Comparison of ENCODE assay signal across 8 cellular contexts in the genomic region with DNA sequence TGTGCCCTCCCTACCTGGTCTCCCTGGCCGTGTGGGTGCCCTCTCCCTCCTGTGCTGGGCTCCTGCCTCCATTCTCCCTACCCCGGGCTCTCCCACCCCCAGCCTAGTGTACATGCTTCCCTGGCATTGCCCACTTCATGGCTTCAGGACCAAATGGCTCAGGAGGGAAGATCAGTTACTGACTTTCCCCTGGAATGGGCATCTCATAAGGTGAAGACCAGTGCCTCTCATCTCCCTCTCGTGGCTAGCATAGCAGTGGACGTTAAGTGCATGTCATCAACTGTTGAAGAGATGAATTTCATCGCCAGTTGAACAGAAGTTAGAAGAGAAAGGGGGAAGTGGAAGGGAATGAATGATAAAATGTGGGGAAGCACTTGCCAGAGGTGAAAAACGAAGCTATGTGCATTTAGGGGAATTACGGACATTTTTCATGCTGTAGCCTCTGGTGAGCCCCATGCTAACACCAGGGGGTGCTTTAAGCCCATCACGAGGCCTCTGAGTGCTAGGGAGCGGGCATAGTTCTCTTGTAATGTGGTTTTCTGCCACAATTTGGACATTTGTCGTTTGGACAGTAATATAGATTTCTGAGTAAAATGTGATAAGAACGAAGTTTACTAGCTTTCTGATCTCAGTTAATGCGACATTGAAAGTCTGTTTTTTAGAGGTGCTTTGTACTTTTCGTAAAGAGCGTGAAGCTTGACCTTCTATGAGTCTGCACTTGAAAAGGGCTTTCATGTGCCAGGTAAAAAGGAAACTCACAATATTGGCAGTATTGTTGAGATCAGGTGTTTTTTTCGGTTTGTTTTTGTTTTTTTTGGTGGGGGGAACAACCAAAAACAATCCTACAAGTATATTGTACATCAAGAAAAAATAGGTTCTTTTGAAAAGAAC. TPM values are rescaled to one million over a fixed set of nuclear protein-coding genes. Genes with fewer than 3 reads are reported as not detected.
DNase-seq lines count a peak whose midpoint lies in the region; ATAC-seq and TF ChIP-seq lines count a peak whose summit lies in the region.

No MANE protein-coding gene starts in this region.

- peak; percentile 57 for DNase-seq in NK-92 treated with Interleukin-12 subunit alpha and Interleukin-12 subunit beta, amount 100 ng/mL, for 24 hours (lab: John Stamatoyannopoulos, UW)
- no peak for DNase-seq in NK-92 (lab: John Stamatoyannopoulos, UW; ENCODE audit: unreplicated experiment)
- DNase-seq in NCI-H1694 (lab: John Stamatoyannopoulos, UW), result peak; percentile 79
- peak; percentile 48 for DNase-seq in WTC11 (ENCODE audit: low spot score)
- DNase-seq in dedifferentiated amniotic fluid mesenchymal stem cell (ENCODE audit: extremely low spot score), result peak; percentile 72
- peak; percentile 61 for DNase-seq in mesendoderm

- H3K23ac ChIP-seq in mesendoderm (ENCODE audit: low read length), result no peak overlapping the region

- CTCF ChIA-PET in WTC11 (lab: Charles Lee), result interaction anchor here (0.6 to 4.8 kb wide), 15 partner anchors 9 to 274 kb away, joined by 3 to 61 read pairs (median 5); no protein-coding TSS in a partner anchor

- no peaks in the 10 kb centered on the region for H3K4me1 Mint-ChIP-seq in WTC11
- H3K4me1 Mint-ChIP-seq in stimulated activated memory B cell treated with anti-CD40 and anti-IgM and Interleukin-4, amounts not matched to agents 10 μg/mL and 1 μg/mL and 100 μg/mL, for 72 hours, result peaks cover 6% of the 10 kb centered on the region

- H3K4me3 ChIP-seq in mesendoderm (ENCODE audit: low read length), result no peak overlapping the region

- WGBS in mesendoderm (ENCODE audit: extremely low coverage, insufficient coverage, low lambda C conversion rate), result no CpG with 5 or more reads among the region's 15 CpGs

- H2BK5ac ChIP-seq in mesendoderm (ENCODE audit: low read length), result no peak overlapping the region

- H2BK15ac ChIP-seq in mesendoderm (replicated peaks; ENCODE audit: low read depth), result no peak overlapping the region

- H3K4me3 Mint-ChIP-seq in WTC11, result no peak overlapping the region
- no peak overlapping the region for H3K4me3 Mint-ChIP-seq in stimulated activated memory B cell treated with anti-CD40 and anti-IgM and Interleukin-4, amounts not matched to agents 10 μg/mL and 1 μg/mL and 100 μg/mL, for 72 hours

- H3K27ac Mint-ChIP-seq in WTC11, result no peak overlapping the region
- no peak overlapping the region for H3K27ac Mint-ChIP-seq in stimulated activated memory B cell treated with anti-CD40 and anti-IgM and Interleukin-4, amounts not matched to agents 10 μg/mL and 1 μg/mL and 100 μg/mL, for 72 hours

- H3K9ac ChIP-seq in mesendoderm (ENCODE audit: low read length), result no peak overlapping the region

- POLR2A ChIA-PET in WTC11 (lab: Charles Lee), result no interaction called here

- H3K27me3 Mint-ChIP-seq in WTC11 (ENCODE audit: low read depth), result no peaks in the 10 kb centered on the region
- no peaks in the 10 kb centered on the region for H3K27me3 Mint-ChIP-seq in stimulated activated memory B cell treated with anti-CD40 and anti-IgM and Interleukin-4, amounts not matched to agents 10 μg/mL and 1 μg/mL and 100 μg/mL, for 72 hours

- TF ChIP-seq CTCF in WTC11 (IDR thresholded peaks at IDR 0.05), result 0 out of 2 replicates have a peak, but pooled peaks have one; percentile 23

- H3K36me3 ChIP-seq in mesendoderm (ENCODE audit: control insufficient read depth, insufficient read depth, low read length), result no peaks in the 10 kb centered on the region

- no peak overlapping the region for H4K5ac ChIP-seq in mesendoderm (ENCODE audit: low read length)

- no peak overlapping the region for H3K4me2 ChIP-seq in mesendoderm (ENCODE audit: low read length)

- H2BK120ac ChIP-seq in mesendoderm (ENCODE audit: low read depth, low read length), result no peak overlapping the region

- no peaks in the 10 kb centered on the region for H3K4me1 ChIP-seq in mesendoderm (ENCODE audit: control insufficient read depth, low read depth, low read length)

- H3K18ac ChIP-seq in mesendoderm (ENCODE audit: low read length), result no peak overlapping the region

- ATAC-seq in WTC11 (peak; percentile 82), HG03565 (IDR thresholded peaks at IDR 0.05; ENCODE audit: unreplicated experiment) (no peak)
- peak; percentile 68 for ATAC-seq in stimulated activated memory B cell treated with anti-CD40 and anti-IgM and Interleukin-4, amounts not matched to agents 10 μg/mL and 1 μg/mL and 100 μg/mL, for 72 hours

- no peak overlapping the region for H3K27ac ChIP-seq in mesendoderm (ENCODE audit: low read depth, low read length)

- H3K9me3 Mint-ChIP-seq in WTC11, result peaks cover 14% of the 10 kb centered on the region
- peaks cover 7% of the 10 kb centered on the region for H3K9me3 Mint-ChIP-seq in stimulated activated memory B cell treated with anti-CD40 and anti-IgM and Interleukin-4, amounts not matched to agents 10 μg/mL and 1 μg/mL and 100 μg/mL, for 72 hours

- no peak overlapping the region for H4K8ac ChIP-seq in mesendoderm (ENCODE audit: low read depth, low read length)

- H3K4ac ChIP-seq in mesendoderm (ENCODE audit: low read depth, low read length), result no peak overlapping the region

- no peak overlapping the region for H2AK5ac ChIP-seq in mesendoderm (ENCODE audit: low read length)

- no peaks in the 10 kb centered on the region for H3K79me2 ChIP-seq in mesendoderm (ENCODE audit: control insufficient read depth, insufficient read depth, low read length)

- H3K27me3 ChIP-seq in mesendoderm (ENCODE audit: insufficient read depth, low read length, poor library complexity), result no peaks in the 10 kb centered on the region

- H3K36me3 Mint-ChIP-seq in WTC11, result peaks cover 6% of the 10 kb centered on the region
- peaks cover 29% of the 10 kb centered on the region for H3K36me3 Mint-ChIP-seq in stimulated activated memory B cell treated with anti-CD40 and anti-IgM and Interleukin-4, amounts not matched to agents 10 μg/mL and 1 μg/mL and 100 μg/mL, for 72 hours

- H3K56ac ChIP-seq in mesendoderm (ENCODE audit: low read length), result no peak overlapping the region

- H3K79me1 ChIP-seq in mesendoderm (ENCODE audit: low read length), result no peaks in the 10 kb centered on the region

TF ChIP-seq in WTC11, 78 proteins besides CTCF, POLR2A, EP300 and RAD21 (continues in another document):
- no peak for TF ChIP-seq PRRX2 (CRISPR knock-in tag; IDR thresholded peaks at IDR 0.05)
- TF ChIP-seq ZBTB21 (CRISPR knock-in tag; IDR thresholded peaks at IDR 0.05; ENCODE audit: borderline replicate concordance), result no peak
- no peak for TF ChIP-seq GTF2I (CRISPR knock-in tag; conservative IDR thresholded peaks at IDR 0.05)
- no peak for TF ChIP-seq ATF1 (CRISPR knock-in tag; IDR thresholded peaks at IDR 0.05)
- TF ChIP-seq, protein P1, sequence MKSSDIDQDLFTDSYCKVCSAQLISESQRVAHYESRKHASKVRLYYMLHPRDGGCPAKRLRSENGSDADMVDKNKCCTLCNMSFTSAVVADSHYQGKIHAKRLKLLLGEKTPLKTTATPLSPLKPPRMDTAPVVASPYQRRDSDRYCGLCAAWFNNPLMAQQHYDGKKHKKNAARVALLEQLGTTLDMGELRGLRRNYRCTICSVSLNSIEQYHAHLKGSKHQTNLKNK (CRISPR knock-in tag; IDR thresholded peaks at IDR 0.05), result no peak
- no peak for TF ChIP-seq ETV6 (CRISPR knock-in tag; IDR thresholded peaks at IDR 0.05)
- TF ChIP-seq, protein P2, sequence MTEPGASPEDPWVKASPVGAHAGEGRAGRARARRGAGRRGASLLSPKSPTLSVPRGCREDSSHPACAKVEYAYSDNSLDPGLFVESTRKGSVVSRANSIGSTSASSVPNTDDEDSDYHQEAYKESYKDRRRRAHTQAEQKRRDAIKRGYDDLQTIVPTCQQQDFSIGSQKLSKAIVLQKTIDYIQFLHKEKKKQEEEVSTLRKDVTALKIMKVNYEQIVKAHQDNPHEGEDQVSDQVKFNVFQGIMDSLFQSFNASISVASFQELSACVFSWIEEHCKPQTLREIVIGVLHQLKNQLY (CRISPR knock-in tag; IDR thresholded peaks at IDR 0.05), result no peak
- TF ChIP-seq, protein P3, sequence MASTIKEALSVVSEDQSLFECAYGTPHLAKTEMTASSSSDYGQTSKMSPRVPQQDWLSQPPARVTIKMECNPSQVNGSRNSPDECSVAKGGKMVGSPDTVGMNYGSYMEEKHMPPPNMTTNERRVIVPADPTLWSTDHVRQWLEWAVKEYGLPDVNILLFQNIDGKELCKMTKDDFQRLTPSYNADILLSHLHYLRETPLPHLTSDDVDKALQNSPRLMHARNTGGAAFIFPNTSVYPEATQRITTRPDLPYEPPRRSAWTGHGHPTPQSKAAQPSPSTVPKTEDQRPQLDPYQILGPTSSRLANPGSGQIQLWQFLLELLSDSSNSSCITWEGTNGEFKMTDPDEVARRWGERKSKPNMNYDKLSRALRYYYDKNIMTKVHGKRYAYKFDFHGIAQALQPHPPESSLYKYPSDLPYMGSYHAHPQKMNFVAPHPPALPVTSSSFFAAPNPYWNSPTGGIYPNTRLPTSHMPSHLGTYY (CRISPR knock-in tag; IDR thresholded peaks at IDR 0.05), result no peak
- no peak for TF ChIP-seq CREM (CRISPR knock-in tag; IDR thresholded peaks at IDR 0.05)
- TF ChIP-seq MYBL2 (CRISPR knock-in tag; IDR thresholded peaks at IDR 0.05), result no peak
- no peak for TF ChIP-seq NR3C1 (CRISPR knock-in tag; conservative IDR thresholded peaks at IDR 0.05; ENCODE audit: low read depth)
- no peak for TF ChIP-seq ZNF121 (CRISPR knock-in tag; IDR thresholded peaks at IDR 0.05)
- no peak for TF ChIP-seq ZNF671 (CRISPR knock-in tag; IDR thresholded peaks at IDR 0.05)
- TF ChIP-seq JAZF1 (CRISPR knock-in tag; IDR thresholded peaks at IDR 0.05), result no peak
- no peak for TF ChIP-seq ZNF317 (CRISPR knock-in tag; IDR thresholded peaks at IDR 0.05; ENCODE audit: borderline replicate concordance, low read depth)
- TF ChIP-seq, protein P4, sequence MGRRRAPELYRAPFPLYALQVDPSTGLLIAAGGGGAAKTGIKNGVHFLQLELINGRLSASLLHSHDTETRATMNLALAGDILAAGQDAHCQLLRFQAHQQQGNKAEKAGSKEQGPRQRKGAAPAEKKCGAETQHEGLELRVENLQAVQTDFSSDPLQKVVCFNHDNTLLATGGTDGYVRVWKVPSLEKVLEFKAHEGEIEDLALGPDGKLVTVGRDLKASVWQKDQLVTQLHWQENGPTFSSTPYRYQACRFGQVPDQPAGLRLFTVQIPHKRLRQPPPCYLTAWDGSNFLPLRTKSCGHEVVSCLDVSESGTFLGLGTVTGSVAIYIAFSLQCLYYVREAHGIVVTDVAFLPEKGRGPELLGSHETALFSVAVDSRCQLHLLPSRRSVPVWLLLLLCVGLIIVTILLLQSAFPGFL (CRISPR knock-in tag; IDR thresholded peaks at IDR 0.05; ENCODE audit: borderline replicate concordance), result no peak
- TF ChIP-seq ESRRA (CRISPR knock-in tag; IDR thresholded peaks at IDR 0.05; ENCODE audit: borderline replicate concordance), result no peak

RNA-seq across cellular contexts. Expression of a gene that starts 50.4 kb away (rescaled TPM):
- 14.7 to 18.7 TPM (median 16.8 TPM) in 3 replicates for total RNA-seq in WTC11 (2021)
- 11.7 TPM for polyA plus RNA-seq in mesendoderm (2013, experiment 1 of 2)
- 12.0 TPM for polyA plus RNA-seq in mesendoderm (2013, experiment 2 of 2)

RNA-seq across cellular contexts. Expression of a gene that starts 56.0 kb away (rescaled TPM):
- 36.2 to 43.9 TPM (median 39.1 TPM) in 3 replicates for total RNA-seq in WTC11 (2021)
- 22.0 TPM for polyA plus RNA-seq in mesendoderm (2013, experiment 1 of 2)
- 22.2 TPM for polyA plus RNA-seq in mesendoderm (2013, experiment 2 of 2)
